ENCODE assay signal across 8 cellular contexts in genomic region chr7:6637544-6638229, GRCh38. TPM values are rescaled to one million over a fixed set of nuclear protein-coding genes. Genes with fewer than 3 reads are reported as not detected.
DNase-seq lines count a peak whose midpoint lies in the region; ATAC-seq and TF ChIP-seq lines count a peak whose summit lies in the region.

No MANE protein-coding gene starts in this region.

- H3K9me3 Mint-ChIP-seq in activated T-helper 1 cell treated with anti-CD3 and anti-CD28 coated beads, Interleukin-12 subunit alpha, Interleukin-12 subunit beta, Interleukin-2, Interleukin-4 antibody, amounts not matched to agents 30 ng/mL and 10 ng/mL and 1 ng/mL, durations not matched to agents 14 hours and 24 hours and 36 hours, result no peaks in the 10 kb centered on the region
- peaks cover 9% of the 10 kb centered on the region for H3K9me3 Mint-ChIP-seq in glutamatergic neuron (ENCODE audit: unreplicated experiment)

- DNase-seq in AG08395 (ENCODE audit: low spot score), result peak; percentile 56
- peak; percentile 48 for DNase-seq in activated T-helper 1 cell treated with anti-CD3 and anti-CD28 coated beads, Interleukin-12 subunit alpha, Interleukin-12 subunit beta, Interleukin-2, Interleukin-4 antibody, amounts not matched to agents 30 ng/mL and 10 ng/mL and 1 ng/mL, durations not matched to agents 14 hours and 24 hours and 36 hours (ENCODE audit: low spot score)
- DNase-seq in glutamatergic neuron, result peak; percentile 57
- no peak for DNase-seq in retinal pigment epithelial cell (ENCODE audit: low read depth)
- DNase-seq in epidermal melanocyte (ENCODE audit: insufficient read length, low spot score), result no peak

- peak overlapping the region; percentile 58 for H3K4me2 ChIP-seq in OCI-LY3 (ENCODE audit: low read length)

- peak; percentile 64 for ATAC-seq in GM18508 (IDR thresholded peaks at IDR 0.05; ENCODE audit: insufficient read depth, unreplicated experiment)
- ATAC-seq in HG02981 (IDR thresholded peaks at IDR 0.05; ENCODE audit: unreplicated experiment), result peak; percentile 85

- H3K27me3 Mint-ChIP-seq in activated T-helper 1 cell treated with anti-CD3 and anti-CD28 coated beads, Interleukin-12 subunit alpha, Interleukin-12 subunit beta, Interleukin-2, Interleukin-4 antibody, amounts not matched to agents 30 ng/mL and 10 ng/mL and 1 ng/mL, durations not matched to agents 14 hours and 24 hours and 36 hours (ENCODE audit: insufficient read depth), result no peaks in the 10 kb centered on the region
- H3K27me3 Mint-ChIP-seq in glutamatergic neuron (ENCODE audit: unreplicated experiment), result peaks cover 15% of the 10 kb centered on the region

- peak overlapping the region; percentile 87 for H3K27ac Mint-ChIP-seq in activated T-helper 1 cell treated with anti-CD3 and anti-CD28 coated beads, Interleukin-12 subunit alpha, Interleukin-12 subunit beta, Interleukin-2, Interleukin-4 antibody, amounts not matched to agents 30 ng/mL and 10 ng/mL and 1 ng/mL, durations not matched to agents 14 hours and 24 hours and 36 hours
- no peak overlapping the region for H3K27ac Mint-ChIP-seq in glutamatergic neuron (ENCODE audit: unreplicated experiment)

- peak overlapping the region; percentile 84 for H3K4me3 Mint-ChIP-seq in activated T-helper 1 cell treated with anti-CD3 and anti-CD28 coated beads, Interleukin-12 subunit alpha, Interleukin-12 subunit beta, Interleukin-2, Interleukin-4 antibody, amounts not matched to agents 30 ng/mL and 10 ng/mL and 1 ng/mL, durations not matched to agents 14 hours and 24 hours and 36 hours
- peak overlapping the region; percentile 88 for H3K4me3 Mint-ChIP-seq in glutamatergic neuron (ENCODE audit: unreplicated experiment)

- peak overlapping the region; percentile 6; the same call in 1 of the 2 replicates for H3K27ac ChIP-seq in OCI-LY3 (ENCODE audit: low read length)

- TF ChIP-seq CTCF in OCI-LY3 (IDR thresholded peaks at IDR 0.05; ENCODE audit: low read depth, low read length) (peak; percentile 27), glutamatergic neuron (IDR thresholded peaks at IDR 0.05; ENCODE audit: partially characterized antibody, unreplicated experiment) (peak; percentile 31), retinal pigment epithelial cell (conservative IDR thresholded peaks at IDR 0.05; ENCODE audit: low read depth, low read length) (peak; percentile 46)

- peaks cover 30% of the 10 kb centered on the region for H3K36me3 Mint-ChIP-seq in activated T-helper 1 cell treated with anti-CD3 and anti-CD28 coated beads, Interleukin-12 subunit alpha, Interleukin-12 subunit beta, Interleukin-2, Interleukin-4 antibody, amounts not matched to agents 30 ng/mL and 10 ng/mL and 1 ng/mL, durations not matched to agents 14 hours and 24 hours and 36 hours (ENCODE audit: low read depth)
- no peaks in the 10 kb centered on the region for H3K36me3 Mint-ChIP-seq in glutamatergic neuron (ENCODE audit: unreplicated experiment)

- H3K9me3 ChIP-seq in OCI-LY3 (ENCODE audit: insufficient read depth, low read length), result no peaks in the 10 kb centered on the region

- no peaks in the 10 kb centered on the region for H4K20me1 ChIP-seq in OCI-LY3 (ENCODE audit: insufficient read depth, low read length)

- H3K79me2 ChIP-seq in OCI-LY3 (ENCODE audit: low read length), result peaks cover 51% of the 10 kb centered on the region

- H3K27me3 ChIP-seq in OCI-LY3 (ENCODE audit: low read depth, low read length), result no peaks in the 10 kb centered on the region

- H3K4me3 ChIP-seq in OCI-LY3 (ENCODE audit: low read length), result peak overlapping the region; percentile 83
- peak overlapping the region; percentile 62 for H3K4me3 ChIP-seq in retinal pigment epithelial cell (ENCODE audit: low read length)

- peaks cover 19% of the 10 kb centered on the region for H3K4me1 Mint-ChIP-seq in activated T-helper 1 cell treated with anti-CD3 and anti-CD28 coated beads, Interleukin-12 subunit alpha, Interleukin-12 subunit beta, Interleukin-2, Interleukin-4 antibody, amounts not matched to agents 30 ng/mL and 10 ng/mL and 1 ng/mL, durations not matched to agents 14 hours and 24 hours and 36 hours (ENCODE audit: low read depth)
- H3K4me1 Mint-ChIP-seq in glutamatergic neuron (ENCODE audit: low read depth, unreplicated experiment), result peaks cover 5% of the 10 kb centered on the region

- intact Hi-C loops in activated T-helper 1 cell treated with anti-CD3 and anti-CD28 coated beads, Interleukin-12 subunit alpha, Interleukin-12 subunit beta, Interleukin-2, Interleukin-4 antibody, amounts not matched to agents 30 ng/mL and 10 ng/mL and 1 ng/mL, durations not matched to agents 14 hours and 24 hours and 36 hours (cut with micrococcal nuclease), result loop anchor here (2.0 to 10.0 kb wide), 4 partner anchors 47 to 1001 kb away; partner anchors contain the start of genes C1GALT1, INTS15 and ZDHHC4

- H3K36me3 ChIP-seq in OCI-LY3 (replicated peaks; ENCODE audit: low read depth, low read length), result peaks cover 3% of the 10 kb centered on the region

- no peak overlapping the region for H2AFZ ChIP-seq in OCI-LY3 (ENCODE audit: low read depth, low read length)

- peaks cover 10% of the 10 kb centered on the region for H3K4me1 ChIP-seq in OCI-LY3 (ENCODE audit: low read length)

- peak overlapping the region; percentile 74 for H3K9ac ChIP-seq in OCI-LY3 (ENCODE audit: low read length)

RNA-seq across cellular contexts. Expression of gene ZNF316, which starts 0.6 kb away (rescaled TPM):
- total RNA-seq in activated T-helper 1 cell treated with anti-CD3 and anti-CD28 coated beads, Interleukin-12 subunit alpha, Interleukin-12 subunit beta, Interleukin-2, Interleukin-4 antibody, amounts not matched to agents 30 ng/mL and 10 ng/mL and 1 ng/mL, durations not matched to agents 14 hours and 24 hours and 36 hours, result 30.7 and 33.8 TPM in 2 replicates
- 51.1 TPM for total RNA-seq in glutamatergic neuron (ENCODE audit: unreplicated experiment)

RNA-seq across cellular contexts. Expression of gene ZNF853, which starts 22.3 kb away (rescaled TPM):
- total RNA-seq in activated T-helper 1 cell treated with anti-CD3 and anti-CD28 coated beads, Interleukin-12 subunit alpha, Interleukin-12 subunit beta, Interleukin-2, Interleukin-4 antibody, amounts not matched to agents 30 ng/mL and 10 ng/mL and 1 ng/mL, durations not matched to agents 14 hours and 24 hours and 36 hours, result 0.41 and 0.42 TPM in 2 replicates
- 5.5 TPM for total RNA-seq in glutamatergic neuron (ENCODE audit: unreplicated experiment)

RNA-seq across cellular contexts. Expression of gene INTS15, which starts 47.9 kb away (rescaled TPM):
- 44.6 and 46.6 TPM in 2 replicates for total RNA-seq in activated T-helper 1 cell treated with anti-CD3 and anti-CD28 coated beads, Interleukin-12 subunit alpha, Interleukin-12 subunit beta, Interleukin-2, Interleukin-4 antibody, amounts not matched to agents 30 ng/mL and 10 ng/mL and 1 ng/mL, durations not matched to agents 14 hours and 24 hours and 36 hours
- total RNA-seq in glutamatergic neuron (ENCODE audit: unreplicated experiment), result 36.9 TPM

Comparison
In these comparisons a context has a peak if more than half of its experiments do, and no peak if none do; other contexts are left out.
1. DNase-seq: peak in AG08395 (single experiment), activated T-helper 1 cell treated with anti-CD3 and anti-CD28 coated beads, Interleukin-12 subunit alpha, Interleukin-12 subunit beta, Interleukin-2, Interleukin-4 antibody, amounts not matched to agents 30 ng/mL and 10 ng/mL and 1 ng/mL, durations not matched to agents 14 hours and 24 hours and 36 hours (single experiment) and glutamatergic neuron (single experiment); none in retinal pigment epithelial cell (single experiment) and epidermal melanocyte (single experiment).
2. Peak in every context shown above with its lines, with median percentiles within 50 percentile points of each other: CTCF ChIP-seq.